Comparison of ENCODE assay signal across 15 cellular contexts in the genomic region with DNA sequence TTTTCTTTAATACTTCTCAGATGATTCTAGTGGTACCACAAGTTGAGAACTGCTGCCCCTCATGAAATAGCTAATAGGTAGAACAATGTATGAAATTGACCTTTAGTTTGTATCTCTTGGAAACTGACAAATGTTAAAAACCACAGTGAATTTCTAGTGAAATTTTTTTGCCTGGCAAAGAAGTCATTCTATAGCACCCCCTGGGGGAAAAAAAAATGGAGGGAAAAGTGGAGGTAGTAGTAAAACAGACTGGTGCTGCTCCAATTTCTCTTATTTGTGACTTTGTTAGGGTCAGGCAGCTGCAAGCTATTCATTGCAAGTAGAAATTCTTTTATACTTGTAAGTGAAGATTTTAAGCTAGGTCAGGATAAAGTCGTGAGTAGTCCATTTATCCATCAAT.
DNase-seq lines count a peak whose midpoint lies in the region; ATAC-seq, FAIRE-seq and TF ChIP-seq lines count a peak whose summit lies in the region.
"Had no signal": no experiment of that assay in that cellular context is flagged by ENCODE, and none has a peak within 500 bp of the region (broad histone marks: within the 10 kb centered on the region; RNA-seq: fewer than 3 reads in every experiment).

No MANE protein-coding gene starts in this region.

- H3K27ac Mint-ChIP-seq in type B pancreatic cell: no peak overlapping the region

- BruUV-seq in endothelial cell of umbilical vein (replicated peaks; lab: Mats Ljungman, UMichigan): no TSS peak

- no peak for ATAC-seq in right cardiac atrium
- ATAC-seq: heart left ventricle, left lung had no signal

- FAIRE-seq in endothelial cell of umbilical vein (lab: Jason Lieb, UNC): no peak
- FAIRE-seq: HTR-8/SVneo, TTC549 had no signal

- H3K4me1 ChIP-seq in left ventricle myocardium inferior (no peaks in the 10 kb centered on the region), right cardiac atrium (ENCODE audit: control insufficient read depth, insufficient read depth, low read length) (no peaks in the 10 kb centered on the region), OCI-LY1 (ENCODE audit: insufficient read depth, low read length, severe bottlenecking) (no peaks in the 10 kb centered on the region), endothelial cell of umbilical vein (ENCODE audit: control insufficient read depth, extremely low read depth, insufficient read depth, low read length) (no peaks in the 10 kb centered on the region)
- H3K4me1 ChIP-seq: BLaER1 treated with 17β-estradiol and CSF1 and Interleukin-3, amounts not matched to agents 10 nM and 100 nM; heart left ventricle; left lung had no signal

- H3K4me3 Mint-ChIP-seq in type B pancreatic cell: no peak overlapping the region

- no peaks in the 10 kb centered on the region for H3F3A ChIP-seq in OCI-LY1 (ENCODE audit: insufficient read depth, low read length)

- DNase-seq in left ventricle myocardium inferior: no peak
- no peak for DNase-seq in right cardiac atrium
- DNase-seq in endothelial cell of umbilical vein (ENCODE audit: low read depth, low spot score): peak; percentile 26
- no peak for DNase-seq in type B pancreatic cell (ENCODE audit: extremely low spot score, unreplicated experiment)
- DNase-seq in superior temporal gyrus (ENCODE audit: extremely low spot score): no peak
- DNase-seq in NCI-H1694 (lab: John Stamatoyannopoulos, UW): no peak
- DNase-seq in head of caudate nucleus: no peak
- DNase-seq: activated CD8-positive, alpha-beta memory T cell treated with anti-CD3 and anti-CD28 coated beads, Interleukin-2, amount 50 U/mL, for 4 hours; heart left ventricle; left lung; NCI-H187 had no signal

- CTCF ChIA-PET in endothelial cell of umbilical vein (lab: Charles Lee): interaction anchor here (0.9 to 1.9 kb wide), 7 partner anchors 9 to 419 kb away, joined by 3 to 10 read pairs (median 5); no protein-coding TSS in a partner anchor

- no peak overlapping the region for H3K4me3 ChIP-seq in left ventricle myocardium inferior
- H3K4me3 ChIP-seq in right cardiac atrium (ENCODE audit: low read length): no peak overlapping the region
- no peak overlapping the region for H3K4me3 ChIP-seq in OCI-LY1 (ENCODE audit: low read depth, low read length, poor library complexity, severe bottlenecking)
- no peak overlapping the region for H3K4me3 ChIP-seq in endothelial cell of umbilical vein (replicated peaks in 1 of 3; ENCODE audit: insufficient read depth in 1 of 3, low read depth in 1 of 3, low read length in 3 of 3)
- H3K4me3 ChIP-seq: BLaER1 treated with 17β-estradiol and CSF1 and Interleukin-3, amounts not matched to agents 10 nM and 100 nM; heart left ventricle; left lung had no signal

- no peak for TF ChIP-seq POLR2A in endothelial cell of umbilical vein (IDR thresholded peaks at IDR 0.05; ENCODE audit: low read depth, low read length)

- no peaks in the 10 kb centered on the region for H3K27me3 ChIP-seq in left ventricle myocardium inferior (ENCODE audit: low read depth)
- H3K27me3 ChIP-seq in right cardiac atrium (ENCODE audit: control insufficient read depth, insufficient read depth): no peaks in the 10 kb centered on the region
- no peaks in the 10 kb centered on the region for H3K27me3 ChIP-seq in OCI-LY1 (ENCODE audit: insufficient read depth, low read length)
- H3K27me3 ChIP-seq in endothelial cell of umbilical vein (ENCODE audit: control insufficient read depth in 2 of 2, insufficient read depth in 2 of 2, low read length in 2 of 2): no peaks in the 10 kb centered on the region
- H3K27me3 ChIP-seq: BLaER1 treated with 17β-estradiol and CSF1 and Interleukin-3, amounts not matched to agents 10 nM and 100 nM; heart left ventricle; left lung had no signal

- intact Hi-C loops in left ventricle myocardium inferior (cut with micrococcal nuclease) (no loop called here), right cardiac atrium (cut with DNase I) (no loop called here), endothelial cell of umbilical vein (cut with micrococcal nuclease) (loop anchor here (1.0 to 2.0 kb wide), 3 partner anchors 270 to 591 kb away; no protein-coding TSS in a partner anchor), head of caudate nucleus (cut with DNase I) (no loop called here)

- no peaks in the 10 kb centered on the region for H3K9me3 ChIP-seq in left ventricle myocardium inferior (replicated peaks)
- H3K9me3 ChIP-seq in right cardiac atrium (ENCODE audit: control insufficient read depth, low read length): no peaks in the 10 kb centered on the region
- H3K9me3 ChIP-seq in OCI-LY1 (ENCODE audit: low read length): no peaks in the 10 kb centered on the region
- no peaks in the 10 kb centered on the region for H3K9me3 ChIP-seq in endothelial cell of umbilical vein (replicated peaks; ENCODE audit: control insufficient read depth, insufficient read depth, low read length)
- H3K9me3 ChIP-seq: BLaER1 treated with 17β-estradiol and CSF1 and Interleukin-3, amounts not matched to agents 10 nM and 100 nM; heart left ventricle; left lung had no signal

- no peak overlapping the region for H3K9ac ChIP-seq in OCI-LY1 (ENCODE audit: low read length)
- no peak overlapping the region for H3K9ac ChIP-seq in endothelial cell of umbilical vein (replicated peaks; ENCODE audit: extremely low read depth, insufficient read depth, low read length)
- H3K9ac ChIP-seq: BLaER1 treated with 17β-estradiol and CSF1 and Interleukin-3, amounts not matched to agents 10 nM and 100 nM had no signal

- H2AFZ ChIP-seq in OCI-LY1 (ENCODE audit: low read length) (no peak overlapping the region), endothelial cell of umbilical vein (ENCODE audit: low read depth, low read length) (no peak overlapping the region)

- H3K9me1 ChIP-seq in endothelial cell of umbilical vein (replicated peaks; ENCODE audit: control insufficient read depth, extremely low read depth, insufficient read depth, low read length): no peaks in the 10 kb centered on the region

- no peaks in the 10 kb centered on the region for H3K9me3 Mint-ChIP-seq in type B pancreatic cell

- H3K36me3 Mint-ChIP-seq in type B pancreatic cell: no peaks in the 10 kb centered on the region

- POLR2A ChIA-PET in endothelial cell of umbilical vein (lab: Charles Lee): no interaction called here

- no peaks in the 10 kb centered on the region for H3K79me2 ChIP-seq in OCI-LY1 (ENCODE audit: insufficient read depth, low read length)
- no peaks in the 10 kb centered on the region for H3K79me2 ChIP-seq in endothelial cell of umbilical vein (ENCODE audit: control insufficient read depth, insufficient read depth, low read length)

- dilution Hi-C loops in endothelial cell of umbilical vein (cut with MboI; ENCODE audit: extremely low pct_ligation_motif_present, low sequenced_read_pairs): no loop called here

- WGBS in right cardiac atrium: 37% methylated on average over 1 of the region's 1 CpG

- no peaks in the 10 kb centered on the region for H3K36me3 ChIP-seq in left ventricle myocardium inferior
- H3K36me3 ChIP-seq in OCI-LY1 (ENCODE audit: insufficient read depth, low read length): no peaks in the 10 kb centered on the region
- H3K36me3 ChIP-seq in endothelial cell of umbilical vein (ENCODE audit: control insufficient read depth in 2 of 2, extremely low read depth in 1 of 2, insufficient read depth in 2 of 2, low read length in 2 of 2): no peaks in the 10 kb centered on the region
- H3K36me3 ChIP-seq: BLaER1 treated with 17β-estradiol and CSF1 and Interleukin-3, amounts not matched to agents 10 nM and 100 nM; heart left ventricle; left lung had no signal

- H3K4me2 ChIP-seq in OCI-LY1 (ENCODE audit: low read length): no peak overlapping the region
- H3K4me2 ChIP-seq in endothelial cell of umbilical vein (ENCODE audit: insufficient read depth, low read length): no peak overlapping the region
- H3K4me2 ChIP-seq: BLaER1 treated with 17β-estradiol and CSF1 and Interleukin-3, amounts not matched to agents 10 nM and 100 nM had no signal

- H3K27me3 Mint-ChIP-seq in type B pancreatic cell: no peaks in the 10 kb centered on the region

- H3K27ac ChIP-seq in left ventricle myocardium inferior (replicated peaks) (no peak overlapping the region), right cardiac atrium (ENCODE audit: low read length) (no peak overlapping the region), OCI-LY1 (ENCODE audit: low read depth, low read length, poor library complexity, severe bottlenecking) (no peak overlapping the region), endothelial cell of umbilical vein (ENCODE audit: insufficient read depth, low read depth, low read length) (no peak overlapping the region)
- H3K27ac ChIP-seq: BLaER1 treated with 17β-estradiol and CSF1 and Interleukin-3, amounts not matched to agents 10 nM and 100 nM; heart left ventricle; left lung had no signal

- peak; percentile 22 for TF ChIP-seq CTCF in left ventricle myocardium inferior (IDR thresholded peaks at IDR 0.05; ENCODE audit: borderline replicate concordance)
- peak; percentile 32; the same call in 1 of the 2 replicates for TF ChIP-seq CTCF in OCI-LY1 (IDR thresholded peaks at IDR 0.05; ENCODE audit: low read length)
- TF ChIP-seq CTCF in endothelial cell of umbilical vein (IDR thresholded peaks at IDR 0.05; ENCODE audit: extremely low read depth in 1 of 2, insufficient read depth in 1 of 2, low read depth in 1 of 2, low read length in 2 of 2): peak; percentile 11 to 29
- TF ChIP-seq CTCF in type B pancreatic cell (conservative IDR thresholded peaks at IDR 0.05): peak; percentile 52

- H3K9me2 ChIP-seq in OCI-LY1 (ENCODE audit: low read depth, low read length): no peaks in the 10 kb centered on the region

- H4K20me1 ChIP-seq in OCI-LY1 (ENCODE audit: insufficient read depth, low read length) (no peaks in the 10 kb centered on the region), endothelial cell of umbilical vein (replicated peaks; ENCODE audit: control insufficient read depth, extremely low read depth, insufficient read depth, low read length) (no peaks in the 10 kb centered on the region)
- H4K20me1 ChIP-seq: BLaER1 treated with 17β-estradiol and CSF1 and Interleukin-3, amounts not matched to agents 10 nM and 100 nM had no signal

- no peaks in the 10 kb centered on the region for H3K4me1 Mint-ChIP-seq in type B pancreatic cell (ENCODE audit: unreplicated experiment)

TF ChIP-seq in endothelial cell of umbilical vein, 7 proteins besides CTCF, POLR2A, EP300 and RAD21:
- TF ChIP-seq POLR2AphosphoS5 (IDR thresholded peaks at IDR 0.05; ENCODE audit: insufficient read depth, low read depth, low read length): no peak
TF ChIP-seq in endothelial cell of umbilical vein: peak in this region for 0.
